ENCODE assay signal across 26 cellular contexts in the genomic region with DNA sequence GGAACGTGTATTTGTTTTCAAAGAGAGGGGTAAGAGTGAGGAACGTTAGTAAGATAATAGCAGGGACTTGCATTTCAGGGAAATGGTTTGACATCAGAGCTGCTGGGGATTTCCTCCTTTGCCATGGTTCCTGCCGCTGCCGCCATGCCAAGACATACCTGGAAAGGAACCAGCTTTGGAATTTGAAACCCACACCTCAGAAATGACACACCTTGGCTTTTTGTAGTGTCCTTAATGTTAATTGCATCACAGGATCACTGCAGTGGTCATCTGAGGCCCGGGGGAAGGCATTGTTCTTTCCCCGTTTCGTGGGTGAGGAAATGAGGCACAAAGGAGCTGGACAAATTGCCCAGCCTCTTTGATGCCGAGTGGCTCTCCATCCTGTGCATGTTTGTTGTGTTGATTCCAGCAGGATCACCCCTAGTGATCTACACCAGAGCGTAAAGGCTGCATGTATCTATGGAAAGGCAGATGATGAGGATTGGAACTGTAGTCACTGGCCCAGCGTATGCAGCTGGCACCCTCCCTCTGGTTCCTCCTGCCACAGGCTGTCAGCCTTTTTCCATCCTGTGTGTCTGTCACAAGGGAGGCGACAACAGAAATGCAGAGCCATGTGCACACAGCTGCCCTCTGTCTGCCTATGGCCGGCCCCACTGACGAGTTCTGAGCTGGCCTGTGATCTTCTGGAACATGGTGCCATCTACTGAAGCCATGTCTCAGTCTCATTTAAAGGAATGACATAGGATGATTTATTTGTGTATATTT. TPM values are rescaled to one million over a fixed set of nuclear protein-coding genes. Genes with fewer than 3 reads are reported as not detected.
DNase-seq lines count a peak whose midpoint lies in the region; ATAC-seq and TF ChIP-seq lines count a peak whose summit lies in the region.
"Had no signal": no experiment of that assay in that cellular context is flagged by ENCODE, and none has a peak within 500 bp of the region (broad histone marks: within the 10 kb centered on the region; RNA-seq: fewer than 3 reads in every experiment).

No MANE protein-coding gene starts in this region.

- no peaks in the 10 kb centered on the region for H3K9me3 ChIP-seq in RWPE2 (ENCODE audit: severe bottlenecking)
- H3K9me3 ChIP-seq: ovary, upper lobe of left lung had no signal

- DNase-seq in HEK293T (ENCODE audit: extremely low spot score) (no peak), RWPE2 (ENCODE audit: low spot score) (peak; percentile 23), globus pallidus (ENCODE audit: low spot score) (peak; percentile 94), nucleus accumbens (lab: John Stamatoyannopoulos, UW) (peak in 50 of 56 donors; percentile 9 to 82 (median 56)), posterior vena cava (ENCODE audit: low spot score) (no peak), NCI-H1417 (lab: John Stamatoyannopoulos, UW) (no peak), SKM-1 treated with dmso at 0.1 percent for 144 hours (lab: John Stamatoyannopoulos, UW; ENCODE audit: unreplicated experiment) (no peak)
- no peak for DNase-seq in activated naive CD4-positive, alpha-beta T cell (lab: John Stamatoyannopoulos, UW)
- DNase-seq: activated CD4-positive, alpha-beta T cell treated with anti-CD3 and anti-CD28 coated beads for 36 hours; activated naive CD4-positive, alpha-beta T cell treated with anti-CD3 and anti-CD28 coated beads, Interleukin-2, amount 50 U/mL, for 16 hours; activated T-cell treated with anti-CD3 and anti-CD28 coated beads, Interleukin-2, amount 50 U/mL, for 72 hours; effector memory CD8-positive, alpha-beta T cell; KG1; NCI-H1092; NCI-H2081; NCI-H526; ovary; Right ventricle myocardium superior; stimulated activated naive CD8-positive, alpha-beta T cell treated with anti-CD3 and anti-CD28 coated beads, Interleukin-15, amount 100 ng/mL, for 72 hours had no signal

- TF ChIP-seq CTCF in RWPE2 (IDR thresholded peaks at IDR 0.05; ENCODE audit: poor library complexity, severe bottlenecking): no peak

- H3K27ac ChIP-seq in RWPE2 (ENCODE audit: poor library complexity, severe bottlenecking): no peak overlapping the region
- H3K27ac ChIP-seq: ovary, skin epidermis had no signal

- CTCF ChIA-PET in HEK293T (lab: Yijun Ruan, JAX): no interaction called here

- H3K36me3 ChIP-seq in RWPE2 (ENCODE audit: low read depth): no peaks in the 10 kb centered on the region
- H3K36me3 ChIP-seq: ovary had no signal

- POLR2A ChIA-PET in HEK293T (lab: Yijun Ruan, JAX): no interaction called here

- H3K4me3 ChIP-seq in RWPE2 (ENCODE audit: severe bottlenecking): no peak overlapping the region
- H3K4me3 ChIP-seq: GM12878, ovary, skin epidermis, upper lobe of left lung had no signal

- no peak for ATAC-seq in RWPE2 (ENCODE audit: low read depth)
- ATAC-seq: activated CD4-positive, alpha-beta T cell treated with anti-CD3 and anti-CD28 coated beads for 36 hours; activated T-cell treated with anti-CD3 and anti-CD28 coated beads, Interleukin-2, amount 50 U/mL, for 72 hours; effector memory CD8-positive, alpha-beta T cell; GM12878; stimulated activated naive CD8-positive, alpha-beta T cell treated with anti-CD3 and anti-CD28 coated beads, Interleukin-15, amount 100 ng/mL, for 72 hours had no signal

- intact Hi-C loops in posterior vena cava (cut with DNase I): no loop called here

- no peaks in the 10 kb centered on the region for H3K4me1 ChIP-seq in RWPE2 (ENCODE audit: insufficient read depth, poor library complexity, severe bottlenecking)

- H3K27me3 ChIP-seq in RWPE2 (ENCODE audit: insufficient read depth, poor library complexity, severe bottlenecking): no peaks in the 10 kb centered on the region
- H3K27me3 ChIP-seq: ovary, upper lobe of left lung had no signal

TF ChIP-seq in HEK293T, 16 proteins besides CTCF, POLR2A, EP300 and RAD21:
- TF ChIP-seq, protein P1, sequence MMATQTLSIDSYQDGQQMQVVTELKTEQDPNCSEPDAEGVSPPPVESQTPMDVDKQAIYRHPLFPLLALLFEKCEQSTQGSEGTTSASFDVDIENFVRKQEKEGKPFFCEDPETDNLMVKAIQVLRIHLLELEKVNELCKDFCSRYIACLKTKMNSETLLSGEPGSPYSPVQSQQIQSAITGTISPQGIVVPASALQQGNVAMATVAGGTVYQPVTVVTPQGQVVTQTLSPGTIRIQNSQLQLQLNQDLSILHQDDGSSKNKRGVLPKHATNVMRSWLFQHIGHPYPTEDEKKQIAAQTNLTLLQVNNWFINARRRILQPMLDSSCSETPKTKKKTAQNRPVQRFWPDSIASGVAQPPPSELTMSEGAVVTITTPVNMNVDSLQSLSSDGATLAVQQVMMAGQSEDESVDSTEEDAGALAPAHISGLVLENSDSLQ (IDR thresholded peaks at IDR 0.05): 0 out of 2 replicates have a peak, but pooled peaks have one; percentile 4
- TF ChIP-seq SP1 (IDR thresholded peaks at IDR 0.05) (no peak), L3MBTL2 (conservative IDR thresholded peaks at IDR 0.05) (no peak)
TF ChIP-seq in HEK293T: peak in this region for 1.

RNA-seq across cellular contexts. Expression of gene SLC46A2, which starts 37.8 kb away (rescaled TPM):
- under 1 TPM; 0.19 to 0.28 TPM for total RNA-seq in posterior vena cava
- total RNA-seq: activated CD4-positive, alpha-beta T cell treated with anti-CD3 and anti-CD28 coated beads for 36 hours; activated CD8-positive, alpha-beta memory T cell treated with anti-CD3 and anti-CD28 coated beads for 36 hours; activated T-cell treated with anti-CD3 and anti-CD28 coated beads, Interleukin-2, amount 50 U/mL, for 72 hours; astrocyte; fibroblast of lung; GM12878; H4; Right ventricle myocardium superior had no signal

Comparison
In these comparisons a context has a peak if more than half of its experiments do, and no peak if none do; other contexts are left out.
1. DNase-seq: peak in RWPE2 (single experiment), globus pallidus (single experiment) and nucleus accumbens (50 of 56); none in HEK293T (single experiment), posterior vena cava (single experiment), NCI-H1417 (0 of 3), SKM-1 treated with dmso at 0.1 percent for 144 hours (single experiment) and activated naive CD4-positive, alpha-beta T cell (0 of 4).